In the genomic region with DNA sequence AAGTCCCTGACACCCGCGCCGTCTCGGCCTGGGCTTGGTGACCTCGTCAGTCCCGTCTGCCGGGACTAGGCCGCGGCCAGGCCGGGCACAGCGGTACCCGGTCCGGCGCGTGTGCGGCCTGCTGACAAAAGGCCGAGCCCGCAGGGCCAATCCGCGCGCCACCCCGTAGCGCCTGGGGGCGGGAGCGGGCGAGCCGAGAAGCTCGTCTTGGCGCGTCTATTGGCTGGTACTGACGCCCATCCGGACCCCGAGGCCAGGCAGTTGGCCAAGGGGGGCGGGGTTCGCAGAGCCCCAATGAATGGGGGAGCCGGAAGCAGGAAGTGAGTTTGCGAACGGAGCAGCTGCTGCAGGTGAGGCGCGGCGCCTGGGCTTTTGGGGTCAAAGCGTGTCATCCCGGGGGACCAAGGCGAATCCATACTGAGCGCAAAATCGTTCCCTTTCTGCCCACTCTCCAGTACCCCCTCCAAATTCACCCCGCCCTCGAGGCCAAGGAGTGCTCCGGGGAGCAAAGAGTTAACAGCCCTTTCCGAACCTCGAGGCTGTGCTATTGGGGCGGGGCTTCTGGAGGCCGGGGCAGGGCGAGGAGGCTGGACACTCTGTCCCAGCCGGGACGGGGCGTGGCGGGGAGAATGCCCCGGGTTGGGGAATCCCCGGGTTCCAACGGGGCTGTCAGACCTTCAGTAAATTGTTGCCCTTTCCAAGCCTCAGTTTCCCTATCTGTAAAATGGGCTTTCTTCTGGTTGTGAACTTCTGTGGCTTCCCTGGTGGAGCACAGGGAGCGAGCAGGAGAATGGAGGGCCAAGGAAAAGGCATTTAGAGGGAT, we compare ENCODE assay signal across 1 cellular context.
TF ChIP-seq lines count a peak whose summit lies in the region.

A gene with protein sequence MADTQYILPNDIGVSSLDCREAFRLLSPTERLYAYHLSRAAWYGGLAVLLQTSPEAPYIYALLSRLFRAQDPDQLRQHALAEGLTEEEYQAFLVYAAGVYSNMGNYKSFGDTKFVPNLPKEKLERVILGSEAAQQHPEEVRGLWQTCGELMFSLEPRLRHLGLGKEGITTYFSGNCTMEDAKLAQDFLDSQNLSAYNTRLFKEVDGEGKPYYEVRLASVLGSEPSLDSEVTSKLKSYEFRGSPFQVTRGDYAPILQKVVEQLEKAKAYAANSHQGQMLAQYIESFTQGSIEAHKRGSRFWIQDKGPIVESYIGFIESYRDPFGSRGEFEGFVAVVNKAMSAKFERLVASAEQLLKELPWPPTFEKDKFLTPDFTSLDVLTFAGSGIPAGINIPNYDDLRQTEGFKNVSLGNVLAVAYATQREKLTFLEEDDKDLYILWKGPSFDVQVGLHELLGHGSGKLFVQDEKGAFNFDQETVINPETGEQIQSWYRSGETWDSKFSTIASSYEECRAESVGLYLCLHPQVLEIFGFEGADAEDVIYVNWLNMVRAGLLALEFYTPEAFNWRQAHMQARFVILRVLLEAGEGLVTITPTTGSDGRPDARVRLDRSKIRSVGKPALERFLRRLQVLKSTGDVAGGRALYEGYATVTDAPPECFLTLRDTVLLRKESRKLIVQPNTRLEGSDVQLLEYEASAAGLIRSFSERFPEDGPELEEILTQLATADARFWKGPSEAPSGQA (plus strand): TSS at position 319 of the 823 bp plus-strand sequence. CDS start 1,767 bp downstream, outside the sequence.

TF ChIP-seq in K562, 482 proteins besides CTCF, POLR2A, EP300 and RAD21 (continued from another document and continues in another):
- TF ChIP-seq, protein P1, sequence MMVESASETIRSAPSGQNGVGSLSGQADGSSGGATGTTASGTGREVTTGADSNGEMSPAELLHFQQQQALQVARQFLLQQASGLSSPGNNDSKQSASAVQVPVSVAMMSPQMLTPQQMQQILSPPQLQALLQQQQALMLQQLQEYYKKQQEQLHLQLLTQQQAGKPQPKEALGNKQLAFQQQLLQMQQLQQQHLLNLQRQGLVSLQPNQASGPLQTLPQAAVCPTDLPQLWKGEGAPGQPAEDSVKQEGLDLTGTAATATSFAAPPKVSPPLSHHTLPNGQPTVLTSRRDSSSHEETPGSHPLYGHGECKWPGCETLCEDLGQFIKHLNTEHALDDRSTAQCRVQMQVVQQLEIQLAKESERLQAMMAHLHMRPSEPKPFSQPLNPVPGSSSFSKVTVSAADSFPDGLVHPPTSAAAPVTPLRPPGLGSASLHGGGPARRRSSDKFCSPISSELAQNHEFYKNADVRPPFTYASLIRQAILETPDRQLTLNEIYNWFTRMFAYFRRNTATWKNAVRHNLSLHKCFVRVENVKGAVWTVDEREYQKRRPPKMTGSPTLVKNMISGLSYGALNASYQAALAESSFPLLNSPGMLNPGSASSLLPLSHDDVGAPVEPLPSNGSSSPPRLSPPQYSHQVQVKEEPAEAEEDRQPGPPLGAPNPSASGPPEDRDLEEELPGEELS (CRISPR knock-in tag; IDR thresholded peaks at IDR 0.05; ENCODE audit: borderline replicate concordance) = no peak
- TF ChIP-seq SMC3 (conservative IDR thresholded peaks at IDR 0.05; ENCODE audit: insufficient read depth, low read depth, low read length) (peak; percentile 20; the same call in 1 of the 2 replicates), ZNF253 (CRISPR knock-in tag; conservative IDR thresholded peaks at IDR 0.05) (no peak), CBFA2T3 (IDR thresholded peaks at IDR 0.05) (no peak), NFYB (IDR thresholded peaks at IDR 0.05; ENCODE audit: extremely low read depth, insufficient read length) (peak; percentile 79), SMARCA5 (IDR thresholded peaks at IDR 0.05) (peak; percentile 91), ZNF121 (CRISPR knock-in tag; conservative IDR thresholded peaks at IDR 0.05) (no peak), EGR1 (conservative IDR thresholded peaks at IDR 0.05) (no peak; the same call in 1 of the 2 replicates), ETV1 (tag; conservative IDR thresholded peaks at IDR 0.05; ENCODE audit: low read depth) (peak; percentile 88), RBM25 (IDR thresholded peaks at IDR 0.05; ENCODE audit: low read depth, low read length, severe bottlenecking) (peak; percentile 98), SAFB (IDR thresholded peaks at IDR 0.05; ENCODE audit: borderline replicate concordance, low read depth, low read length) (no peak), ZFPM2 (CRISPR knock-in tag; IDR thresholded peaks at IDR 0.05) (no peak), POLR3G (IDR thresholded peaks at IDR 0.05; ENCODE audit: extremely low read depth, insufficient read length, insufficient replicate concordance) (no peak), HDAC6 (IDR thresholded peaks at IDR 0.05; ENCODE audit: low read depth, low read length) (no peak), ELF2 (CRISPR knock-in tag; IDR thresholded peaks at IDR 0.05) (peak; percentile 97), KLF13 (tag; IDR thresholded peaks at IDR 0.05; ENCODE audit: borderline replicate concordance, low read depth) (peak; percentile 53; the same call in 1 of the 2 replicates), HDAC1 (IDR thresholded peaks at IDR 0.05) (peak; percentile 39 to 97; a peak in 3 of 4 replicates), PHF8 (IDR thresholded peaks at IDR 0.05; ENCODE audit: borderline replicate concordance, low read length) (peak; percentile 99), FOXJ3 (CRISPR knock-in tag; IDR thresholded peaks at IDR 0.05) (no peak), JUNB (CRISPR knock-in tag; conservative IDR thresholded peaks at IDR 0.05) (no peak), POLR2G (IDR thresholded peaks at IDR 0.05; ENCODE audit: low read depth, low read length) (peak; percentile 98), HNRNPUL1 (IDR thresholded peaks at IDR 0.05; ENCODE audit: low read length) (no peak), POLR2H (tag; IDR thresholded peaks at IDR 0.05; ENCODE audit: low read depth) (peak; percentile 76), BCOR (IDR thresholded peaks at IDR 0.05) (peak; percentile 96), TGIF2 (CRISPR knock-in tag; IDR thresholded peaks at IDR 0.05) (peak; percentile 19; the same call in 1 of the 2 replicates), ZBTB17 (CRISPR knock-in tag; IDR thresholded peaks at IDR 0.05) (peak; percentile 48; the same call in 1 of the 2 replicates), ZNF3 (CRISPR knock-in tag; IDR thresholded peaks at IDR 0.05) (no peak), MEIS2 (IDR thresholded peaks at IDR 0.05; ENCODE audit: partially characterized antibody) (peak; percentile 32), SLC30A9 (CRISPR knock-in tag; IDR thresholded peaks at IDR 0.05) (no peak), RNF2 (IDR thresholded peaks at IDR 0.05) (no peak), MIER1 (IDR thresholded peaks at IDR 0.05; ENCODE audit: low read depth) (0 out of 2 replicates have a peak, but pooled peaks have one; percentile 15), CBX5 (IDR thresholded peaks at IDR 0.05; ENCODE audit: borderline replicate concordance, low read depth) (no peak), HMGN3 (IDR thresholded peaks at IDR 0.05; ENCODE audit: borderline replicate concordance, extremely low read depth, insufficient read length, low read depth, low read length) (peak; percentile 80), TAF1 (IDR thresholded peaks at IDR 0.05; ENCODE audit: control insufficient read depth, extremely low read depth, insufficient read depth, low read length, severe bottlenecking) (peak; percentile 82), BRCA1 (IDR thresholded peaks at IDR 0.05) (no peak), BRCA1 (CRISPR knock-in tag; IDR thresholded peaks at IDR 0.05) (no peak)
- TF ChIP-seq, protein P2, sequence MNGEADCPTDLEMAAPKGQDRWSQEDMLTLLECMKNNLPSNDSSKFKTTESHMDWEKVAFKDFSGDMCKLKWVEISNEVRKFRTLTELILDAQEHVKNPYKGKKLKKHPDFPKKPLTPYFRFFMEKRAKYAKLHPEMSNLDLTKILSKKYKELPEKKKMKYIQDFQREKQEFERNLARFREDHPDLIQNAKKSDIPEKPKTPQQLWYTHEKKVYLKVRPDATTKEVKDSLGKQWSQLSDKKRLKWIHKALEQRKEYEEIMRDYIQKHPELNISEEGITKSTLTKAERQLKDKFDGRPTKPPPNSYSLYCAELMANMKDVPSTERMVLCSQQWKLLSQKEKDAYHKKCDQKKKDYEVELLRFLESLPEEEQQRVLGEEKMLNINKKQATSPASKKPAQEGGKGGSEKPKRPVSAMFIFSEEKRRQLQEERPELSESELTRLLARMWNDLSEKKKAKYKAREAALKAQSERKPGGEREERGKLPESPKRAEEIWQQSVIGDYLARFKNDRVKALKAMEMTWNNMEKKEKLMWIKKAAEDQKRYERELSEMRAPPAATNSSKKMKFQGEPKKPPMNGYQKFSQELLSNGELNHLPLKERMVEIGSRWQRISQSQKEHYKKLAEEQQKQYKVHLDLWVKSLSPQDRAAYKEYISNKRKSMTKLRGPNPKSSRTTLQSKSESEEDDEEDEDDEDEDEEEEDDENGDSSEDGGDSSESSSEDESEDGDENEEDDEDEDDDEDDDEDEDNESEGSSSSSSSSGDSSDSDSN (IDR thresholded peaks at IDR 0.05; ENCODE audit: borderline replicate concordance in 1 of 2, low read depth in 2 of 2, low read length in 2 of 2) = peak; percentile 65 to 73; a peak in 2 of 4 replicates
- TF ChIP-seq, protein P3, sequence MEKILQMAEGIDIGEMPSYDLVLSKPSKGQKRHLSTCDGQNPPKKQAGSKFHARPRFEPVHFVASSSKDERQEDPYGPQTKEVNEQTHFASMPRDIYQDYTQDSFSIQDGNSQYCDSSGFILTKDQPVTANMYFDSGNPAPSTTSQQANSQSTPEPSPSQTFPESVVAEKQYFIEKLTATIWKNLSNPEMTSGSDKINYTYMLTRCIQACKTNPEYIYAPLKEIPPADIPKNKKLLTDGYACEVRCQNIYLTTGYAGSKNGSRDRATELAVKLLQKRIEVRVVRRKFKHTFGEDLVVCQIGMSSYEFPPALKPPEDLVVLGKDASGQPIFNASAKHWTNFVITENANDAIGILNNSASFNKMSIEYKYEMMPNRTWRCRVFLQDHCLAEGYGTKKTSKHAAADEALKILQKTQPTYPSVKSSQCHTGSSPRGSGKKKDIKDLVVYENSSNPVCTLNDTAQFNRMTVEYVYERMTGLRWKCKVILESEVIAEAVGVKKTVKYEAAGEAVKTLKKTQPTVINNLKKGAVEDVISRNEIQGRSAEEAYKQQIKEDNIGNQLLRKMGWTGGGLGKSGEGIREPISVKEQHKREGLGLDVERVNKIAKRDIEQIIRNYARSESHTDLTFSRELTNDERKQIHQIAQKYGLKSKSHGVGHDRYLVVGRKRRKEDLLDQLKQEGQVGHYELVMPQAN (IDR thresholded peaks at IDR 0.05; ENCODE audit: borderline replicate concordance) = peak; percentile 99
- TF ChIP-seq, protein P4, sequence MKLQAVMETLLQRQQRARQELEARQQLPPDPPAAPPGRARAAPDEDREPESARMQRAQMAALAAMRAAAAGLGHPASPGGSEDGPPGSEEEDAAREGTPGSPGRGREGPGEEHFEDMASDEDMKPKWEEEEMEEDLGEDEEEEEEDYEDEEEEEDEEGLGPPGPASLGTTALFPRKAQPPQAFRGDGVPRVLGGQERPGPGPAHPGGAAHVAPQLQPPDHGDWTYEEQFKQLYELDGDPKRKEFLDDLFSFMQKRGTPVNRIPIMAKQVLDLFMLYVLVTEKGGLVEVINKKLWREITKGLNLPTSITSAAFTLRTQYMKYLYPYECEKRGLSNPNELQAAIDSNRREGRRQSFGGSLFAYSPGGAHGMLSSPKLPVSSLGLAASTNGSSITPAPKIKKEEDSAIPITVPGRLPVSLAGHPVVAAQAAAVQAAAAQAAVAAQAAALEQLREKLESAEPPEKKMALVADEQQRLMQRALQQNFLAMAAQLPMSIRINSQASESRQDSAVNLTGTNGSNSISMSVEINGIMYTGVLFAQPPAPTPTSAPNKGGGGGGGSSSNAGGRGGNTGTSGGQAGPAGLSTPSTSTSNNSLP (IDR thresholded peaks at IDR 0.05; ENCODE audit: borderline replicate concordance, low read depth, low read length) = no peak
- TF ChIP-seq, protein P5, sequence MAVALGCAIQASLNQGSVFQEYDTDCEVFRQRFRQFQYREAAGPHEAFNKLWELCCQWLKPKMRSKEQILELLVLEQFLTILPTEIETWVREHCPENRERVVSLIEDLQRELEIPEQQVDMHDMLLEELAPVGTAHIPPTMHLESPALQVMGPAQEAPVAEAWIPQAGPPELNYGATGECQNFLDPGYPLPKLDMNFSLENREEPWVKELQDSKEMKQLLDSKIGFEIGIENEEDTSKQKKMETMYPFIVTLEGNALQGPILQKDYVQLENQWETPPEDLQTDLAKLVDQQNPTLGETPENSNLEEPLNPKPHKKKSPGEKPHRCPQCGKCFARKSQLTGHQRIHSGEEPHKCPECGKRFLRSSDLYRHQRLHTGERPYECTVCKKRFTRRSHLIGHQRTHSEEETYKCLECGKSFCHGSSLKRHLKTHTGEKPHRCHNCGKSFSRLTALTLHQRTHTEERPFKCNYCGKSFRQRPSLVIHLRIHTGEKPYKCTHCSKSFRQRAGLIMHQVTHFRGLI (CRISPR knock-in tag; IDR thresholded peaks at IDR 0.05) = no peak
- TF ChIP-seq, protein P6, sequence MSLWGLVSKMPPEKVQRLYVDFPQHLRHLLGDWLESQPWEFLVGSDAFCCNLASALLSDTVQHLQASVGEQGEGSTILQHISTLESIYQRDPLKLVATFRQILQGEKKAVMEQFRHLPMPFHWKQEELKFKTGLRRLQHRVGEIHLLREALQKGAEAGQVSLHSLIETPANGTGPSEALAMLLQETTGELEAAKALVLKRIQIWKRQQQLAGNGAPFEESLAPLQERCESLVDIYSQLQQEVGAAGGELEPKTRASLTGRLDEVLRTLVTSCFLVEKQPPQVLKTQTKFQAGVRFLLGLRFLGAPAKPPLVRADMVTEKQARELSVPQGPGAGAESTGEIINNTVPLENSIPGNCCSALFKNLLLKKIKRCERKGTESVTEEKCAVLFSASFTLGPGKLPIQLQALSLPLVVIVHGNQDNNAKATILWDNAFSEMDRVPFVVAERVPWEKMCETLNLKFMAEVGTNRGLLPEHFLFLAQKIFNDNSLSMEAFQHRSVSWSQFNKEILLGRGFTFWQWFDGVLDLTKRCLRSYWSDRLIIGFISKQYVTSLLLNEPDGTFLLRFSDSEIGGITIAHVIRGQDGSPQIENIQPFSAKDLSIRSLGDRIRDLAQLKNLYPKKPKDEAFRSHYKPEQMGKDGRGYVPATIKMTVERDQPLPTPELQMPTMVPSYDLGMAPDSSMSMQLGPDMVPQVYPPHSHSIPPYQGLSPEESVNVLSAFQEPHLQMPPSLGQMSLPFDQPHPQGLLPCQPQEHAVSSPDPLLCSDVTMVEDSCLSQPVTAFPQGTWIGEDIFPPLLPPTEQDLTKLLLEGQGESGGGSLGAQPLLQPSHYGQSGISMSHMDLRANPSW (CRISPR knock-in tag; IDR thresholded peaks at IDR 0.05) = 0 out of 2 replicates have a peak, but pooled peaks have one; percentile 75
- TF ChIP-seq, protein P7, sequence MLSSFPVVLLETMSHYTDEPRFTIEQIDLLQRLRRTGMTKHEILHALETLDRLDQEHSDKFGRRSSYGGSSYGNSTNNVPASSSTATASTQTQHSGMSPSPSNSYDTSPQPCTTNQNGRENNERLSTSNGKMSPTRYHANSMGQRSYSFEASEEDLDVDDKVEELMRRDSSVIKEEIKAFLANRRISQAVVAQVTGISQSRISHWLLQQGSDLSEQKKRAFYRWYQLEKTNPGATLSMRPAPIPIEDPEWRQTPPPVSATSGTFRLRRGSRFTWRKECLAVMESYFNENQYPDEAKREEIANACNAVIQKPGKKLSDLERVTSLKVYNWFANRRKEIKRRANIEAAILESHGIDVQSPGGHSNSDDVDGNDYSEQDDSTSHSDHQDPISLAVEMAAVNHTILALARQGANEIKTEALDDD (IDR thresholded peaks at IDR 0.05) = no peak
- TF ChIP-seq, protein P8, sequence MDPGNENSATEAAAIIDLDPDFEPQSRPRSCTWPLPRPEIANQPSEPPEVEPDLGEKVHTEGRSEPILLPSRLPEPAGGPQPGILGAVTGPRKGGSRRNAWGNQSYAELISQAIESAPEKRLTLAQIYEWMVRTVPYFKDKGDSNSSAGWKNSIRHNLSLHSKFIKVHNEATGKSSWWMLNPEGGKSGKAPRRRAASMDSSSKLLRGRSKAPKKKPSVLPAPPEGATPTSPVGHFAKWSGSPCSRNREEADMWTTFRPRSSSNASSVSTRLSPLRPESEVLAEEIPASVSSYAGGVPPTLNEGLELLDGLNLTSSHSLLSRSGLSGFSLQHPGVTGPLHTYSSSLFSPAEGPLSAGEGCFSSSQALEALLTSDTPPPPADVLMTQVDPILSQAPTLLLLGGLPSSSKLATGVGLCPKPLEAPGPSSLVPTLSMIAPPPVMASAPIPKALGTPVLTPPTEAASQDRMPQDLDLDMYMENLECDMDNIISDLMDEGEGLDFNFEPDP (CRISPR knock-in tag; IDR thresholded peaks at IDR 0.05) = no peak
